14 cellular contexts compared by ENCODE assay signal in the genomic region with DNA sequence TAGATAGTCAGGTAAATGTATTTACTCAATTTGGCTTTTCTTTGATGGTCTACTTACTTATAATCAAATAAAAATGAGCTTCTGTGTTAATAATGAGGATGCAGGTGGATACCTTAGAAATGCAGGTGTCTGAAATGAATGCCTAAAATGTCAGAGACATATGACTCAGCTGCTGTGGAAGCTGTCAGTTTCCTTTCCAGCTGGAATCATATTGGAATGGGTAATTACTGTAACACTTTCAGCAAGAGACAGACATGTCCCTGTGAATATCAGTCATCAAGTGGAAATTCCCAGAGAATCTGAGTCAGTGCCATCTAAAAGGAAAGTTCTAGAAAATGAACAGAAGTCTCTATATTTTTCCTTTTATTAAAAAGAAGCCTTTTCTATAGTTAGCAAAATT.
"Had no signal": no experiment of that assay in that cellular context is flagged by ENCODE, and none has a peak within 500 bp of the region (broad histone marks: within the 10 kb centered on the region; RNA-seq: fewer than 3 reads in every experiment).

No MANE protein-coding gene starts in this region.

- H3K4me3 ChIP-seq: colonic mucosa, lung, right atrium auricular region, skin epidermis, tibial artery had no signal

- H3K79me2 ChIP-seq: parathyroid adenoma had no signal

- H3K9ac ChIP-seq: parathyroid adenoma had no signal

- H3K27ac ChIP-seq: colonic mucosa, parathyroid adenoma, right atrium auricular region, skin epidermis, tibial artery had no signal

- H2AFZ ChIP-seq: parathyroid adenoma had no signal

- H3K36me3 ChIP-seq: colonic mucosa, right atrium auricular region, tibial artery had no signal

- H3K9me3 ChIP-seq: colonic mucosa, right atrium auricular region, tibial artery had no signal

- H3K27me3 ChIP-seq: colonic mucosa, right atrium auricular region, tibial artery had no signal

- DNase-seq: activated CD4-positive, alpha-beta T cell treated with anti-CD3 and anti-CD28 coated beads for 1 hour; activated CD4-positive, alpha-beta T cell treated with anti-CD3 and anti-CD28 coated beads, Interleukin-2, amount 50 U/mL, for 48 hours; activated CD8-positive, alpha-beta memory T cell treated with anti-CD3 and anti-CD28 coated beads, Interleukin-2, amount 10 ng/mL, durations not matched to agents 7 days and 5 days; activated effector memory CD4-positive, alpha-beta T cell treated with Interleukin-2 at 50 U/mL for 16 hours; activated T-cell treated with anti-CD3 and anti-CD28 coated beads, Interleukin-2, amount 50 U/mL, for 24 hours; colonic mucosa; hippocampal formation; left colon; naive B cell; tibial artery had no signal

- H3K4me1 ChIP-seq: colonic mucosa, parathyroid adenoma, right atrium auricular region, tibial artery had no signal
